Comparison of ENCODE assay signal across 14 cellular contexts in genomic region chr17:47220531-47220999, GRCh38. TPM values are rescaled to one million over a fixed set of nuclear protein-coding genes. Genes with fewer than 3 reads are reported as not detected.
DNase-seq lines count a peak whose midpoint lies in the region; ATAC-seq and TF ChIP-seq lines count a peak whose summit lies in the region.
"Had no signal": no experiment of that assay in that cellular context is flagged by ENCODE, and none has a peak within 500 bp of the region (broad histone marks: within the 10 kb centered on the region; RNA-seq: fewer than 3 reads in every experiment).

No MANE protein-coding gene starts in this region.

- H4K20me1 ChIP-seq in BLaER1 treated with 17β-estradiol and CSF1 and Interleukin-3, amounts not matched to agents 10 nM and 100 nM = peaks cover 0 to 18% (median 0%) of the 10 kb centered on the region in 11 experiments; a peak in 4 of 22 replicates

- no peak for TF ChIP-seq CTCF in foreskin keratinocyte (conservative IDR thresholded peaks at IDR 0.05)
- no peak for TF ChIP-seq CTCF in gastroesophageal sphincter (IDR thresholded peaks at IDR 0.05)

- DNase-seq in DMS53 (lab: John Stamatoyannopoulos, UW) = peak; percentile 75
- DNase-seq in NCI-H774 (lab: John Stamatoyannopoulos, UW) = peak; percentile 9
- peak in 1 of 2 donors; percentile 28 for DNase-seq in foreskin keratinocyte
- DNase-seq in HuH-7 (ENCODE audit: low spot score) = no peak
- no peak for DNase-seq in NCI-H2171 (lab: John Stamatoyannopoulos, UW)
- DNase-seq in AML-193 (lab: John Stamatoyannopoulos, UW) = no peak
- DNase-seq: cerebellar nuclear complex; islet precursor cell; occipital lobe; stimulated activated naive CD4-positive, alpha-beta T cell treated with Interleukin-2 at 50 U/mL for 16 hours; SW 1271 had no signal

- peaks cover 0 to 5% (median 0%) of the 10 kb centered on the region in 11 experiments; a peak in 2 of 22 replicates for H3K36me3 ChIP-seq in BLaER1 treated with 17β-estradiol and CSF1 and Interleukin-3, amounts not matched to agents 10 nM and 100 nM
- no peaks in the 10 kb centered on the region for H3K36me3 ChIP-seq in gastroesophageal sphincter

- H3K27me3 ChIP-seq in BLaER1 treated with 17β-estradiol and CSF1 and Interleukin-3, amounts not matched to agents 10 nM and 100 nM = peaks cover 0 to 40% (median 0%) of the 10 kb centered on the region in 11 experiments; a peak in 7 of 22 replicates
- H3K27me3 ChIP-seq in foreskin keratinocyte (no peaks in the 10 kb centered on the region), gastroesophageal sphincter (no peaks in the 10 kb centered on the region)

- TF ChIP-seq EP300 in gastroesophageal sphincter (IDR thresholded peaks at IDR 0.05) = no peak

- WGBS in gastroesophageal sphincter (ENCODE audit: low coverage in 1 of 2), 2 donors = 55 to 71% methylated on average over 3 of the region's 7 CpGs

- peak overlapping the region in 1 of 11 experiments; percentile 2; a peak in 3 of 22 replicates for H3K27ac ChIP-seq in BLaER1 treated with 17β-estradiol and CSF1 and Interleukin-3, amounts not matched to agents 10 nM and 100 nM
- H3K27ac ChIP-seq in foreskin keratinocyte (no peak overlapping the region), gastroesophageal sphincter (no peak overlapping the region)

- peak overlapping the region in 3 of 11 experiments; percentile 6 to 26 (median 22); a peak in 3 of 22 replicates for H3K9ac ChIP-seq in BLaER1 treated with 17β-estradiol and CSF1 and Interleukin-3, amounts not matched to agents 10 nM and 100 nM

- H3K4me3 ChIP-seq in BLaER1 treated with 17β-estradiol and CSF1 and Interleukin-3, amounts not matched to agents 10 nM and 100 nM = no peak overlapping the region
- H3K4me3 ChIP-seq in gastroesophageal sphincter = no peak overlapping the region

- peak; percentile 33 for ATAC-seq in foreskin keratinocyte
- ATAC-seq in gastroesophageal sphincter = no peak

- peak overlapping the region in 10 of 11 experiments; percentile 13 to 92 (median 82); a peak in 18 of 22 replicates for H3K4me2 ChIP-seq in BLaER1 treated with 17β-estradiol and CSF1 and Interleukin-3, amounts not matched to agents 10 nM and 100 nM

- peaks cover 9 to 32% (median 26%) of the 10 kb centered on the region in 11 experiments for H3K9me3 ChIP-seq in BLaER1 treated with 17β-estradiol and CSF1 and Interleukin-3, amounts not matched to agents 10 nM and 100 nM (replicated peaks in 1 of 11)
- H3K9me3 ChIP-seq in gastroesophageal sphincter = no peaks in the 10 kb centered on the region

- peaks cover 46 to 64% (median 55%) of the 10 kb centered on the region in 10 experiments for H3K4me1 ChIP-seq in BLaER1 treated with 17β-estradiol and CSF1 and Interleukin-3, amounts not matched to agents 10 nM and 100 nM
- H3K4me1 ChIP-seq in foreskin keratinocyte = peaks cover 10% of the 10 kb centered on the region
- H3K4me1 ChIP-seq in gastroesophageal sphincter = peaks cover 0 to 24% (median 9%) of the 10 kb centered on the region in 3 donors

- TF ChIP-seq POLR2A in gastroesophageal sphincter (IDR thresholded peaks at IDR 0.05) = no peak

RNA-seq across cellular contexts. Expression of gene MYL4, which starts 11.4 kb away (rescaled TPM):
- total RNA-seq in foreskin keratinocyte (not detected in 2 replicates), gastroesophageal sphincter (1 to 10 TPM in 1 of 4 donors, not detected in 3; 4.8 TPM)
- polyA plus RNA-seq in foreskin keratinocyte = not detected in 2 replicates
- total RNA-seq: fibroblast of lung had no signal

RNA-seq across cellular contexts. Expression of gene CDC27, which starts 31.5 kb away (rescaled TPM):
- total RNA-seq in foreskin keratinocyte = 85.7 and 86.5 TPM in 2 replicates
- 30.0 and 33.6 TPM in 2 replicates for polyA plus RNA-seq in foreskin keratinocyte
- total RNA-seq in gastroesophageal sphincter = 10 to 100 TPM; 40.4 to 71.4 (median 56.0) TPM

RNA-seq across cellular contexts. Expression of gene ITGB3, which starts 33.1 kb away (rescaled TPM):
- total RNA-seq in foreskin keratinocyte (0.04 and 0.20 TPM in 2 replicates), gastroesophageal sphincter (10 to 100 TPM; 22.1 to 58.7 (median 53.8) TPM)
- polyA plus RNA-seq in foreskin keratinocyte = 0.01 TPM in 1 of 2 replicates, not detected in the other

Comparison
In these comparisons a context has a peak if more than half of its experiments do, and no peak if none do; other contexts are left out.
1. DNase-seq: peak in DMS53 (single experiment) and NCI-H774 (single experiment); none in HuH-7 (single experiment), NCI-H2171 (single experiment) and AML-193 (0 of 2).
2. RNA of gene ITGB3, which starts 33.1 kb away (total RNA-seq): 22.1 to 58.7 TPM in gastroesophageal sphincter; 0.04 to 0.20 TPM in foreskin keratinocyte; every median in the first group is over 10 times any median in the second.